Comparison of ENCODE assay signal across 35 cellular contexts in the genomic region with DNA sequence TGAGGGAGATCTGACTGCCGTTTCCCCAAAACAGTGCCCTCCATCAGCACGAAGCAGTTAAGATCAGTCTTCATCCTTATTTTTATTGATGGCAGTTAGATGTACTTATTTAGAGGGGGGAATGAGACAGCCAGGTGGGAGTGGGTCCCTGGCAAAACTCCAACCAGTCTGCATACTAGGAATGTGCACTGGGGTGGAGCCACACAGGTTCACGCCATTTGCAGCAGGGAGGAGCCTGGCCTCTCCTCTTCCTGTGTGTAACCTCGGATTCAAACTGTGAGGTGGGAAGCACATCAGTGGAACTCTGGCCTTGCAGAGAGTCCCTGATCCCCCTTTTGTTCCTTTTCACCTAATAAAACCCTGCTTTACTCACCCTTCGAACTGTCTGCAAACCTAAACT.
"Had no signal": no experiment of that assay in that cellular context is flagged by ENCODE, and none has a peak within 500 bp of the region (broad histone marks: within the 10 kb centered on the region; RNA-seq: fewer than 3 reads in every experiment).

No MANE protein-coding gene starts in this region.

- DNase-seq: activated CD4-positive, alpha-beta memory T cell treated with anti-CD3 and anti-CD28 coated beads, Interleukin-2, amount 10 ng/mL, durations not matched to agents 7 days and 5 days; activated CD4-positive, alpha-beta T cell treated with anti-CD3 and anti-CD28 coated beads for 1 hour; activated CD4-positive, alpha-beta T cell treated with anti-CD3 and anti-CD28 coated beads for 48 hours; activated CD4-positive, CD25-positive, alpha-beta regulatory T cell; activated CD8-positive, alpha-beta memory T cell treated with anti-CD3 and anti-CD28 coated beads for 24 hours; activated CD8-positive, alpha-beta memory T cell treated with anti-CD3 and anti-CD28 coated beads, Interleukin-2, amount 10 ng/mL, durations not matched to agents 7 days and 5 days; activated CD8-positive, alpha-beta memory T cell treated with anti-CD3 and anti-CD28 coated beads, Interleukin-2, amount 50 U/mL, for 48 hours; activated effector memory CD4-positive, alpha-beta T cell treated with Interleukin-2 at 50 U/mL for 16 hours; activated naive CD4-positive, alpha-beta T cell treated with anti-CD3 and anti-CD28 coated beads, Interleukin-2, amount 10 ng/mL, durations not matched to agents 7 days and 5 days; activated naive CD8-positive, alpha-beta T cell treated with anti-CD3 and anti-CD28 coated beads, Interleukin-2, amount 50 U/mL, for 24 hours; activated T-cell treated with anti-CD3 and anti-CD28 coated beads, Interleukin-2, amount 50 U/mL, for 48 hours; aorta; Karpas-422; KBM-7; NCI-H1105; NCI-H1417 treated with DMSO at 0.1 percent for 48 hours; NCI-H1930; NCI-H2081 treated with DMSO at 0.1 percent for 48 hours; NCI-H226; NCI-H446 treated with DMSO at 0.1 percent for 48 hours; NCI-H524; NCI-H69; NCI-H82; RPMI8226; SHP77 treated with DMSO at 0.1 percent for 48 hours; T-cell; T-helper 2 cell; T-helper 9 cell had no signal

- H3K9me3 Mint-ChIP-seq: activated CD4-positive, alpha-beta memory T cell treated with anti-CD3 and anti-CD28 coated beads, Interleukin-2, amount 10 ng/mL, durations not matched to agents 7 days and 5 days; activated naive CD4-positive, alpha-beta T cell treated with anti-CD3 and anti-CD28 coated beads, Interleukin-2, amount 10 ng/mL, durations not matched to agents 7 days and 5 days; activated naive CD8-positive, alpha-beta T cell treated with anti-CD3 and anti-CD28 coated beads, Interleukin-2, amount 50 U/mL, for 24 hours; T-cell had no signal

- H3K36me3 ChIP-seq: cardiac muscle cell, SJSA1 had no signal

- H3K27me3 Mint-ChIP-seq: activated CD4-positive, alpha-beta memory T cell treated with anti-CD3 and anti-CD28 coated beads, Interleukin-2, amount 10 ng/mL, durations not matched to agents 7 days and 5 days; activated CD8-positive, alpha-beta memory T cell treated with anti-CD3 and anti-CD28 coated beads, Interleukin-2, amount 10 ng/mL, durations not matched to agents 7 days and 5 days; activated naive CD4-positive, alpha-beta T cell treated with anti-CD3 and anti-CD28 coated beads, Interleukin-2, amount 10 ng/mL, durations not matched to agents 7 days and 5 days; activated naive CD8-positive, alpha-beta T cell; activated naive CD8-positive, alpha-beta T cell treated with anti-CD3 and anti-CD28 coated beads, Interleukin-2, amount 50 U/mL, for 24 hours; central memory CD8-positive, alpha-beta T cell; T-cell had no signal

- H3K9me3 ChIP-seq: SJSA1 had no signal

- H3K27me3 ChIP-seq: cardiac muscle cell, SJSA1 had no signal

- H3K4me1 ChIP-seq: SJSA1 had no signal

- H3K27ac Mint-ChIP-seq: activated CD4-positive, alpha-beta memory T cell treated with anti-CD3 and anti-CD28 coated beads, Interleukin-2, amount 10 ng/mL, durations not matched to agents 7 days and 5 days; activated CD8-positive, alpha-beta memory T cell treated with anti-CD3 and anti-CD28 coated beads, Interleukin-2, amount 10 ng/mL, durations not matched to agents 7 days and 5 days; activated naive CD4-positive, alpha-beta T cell treated with anti-CD3 and anti-CD28 coated beads, Interleukin-2, amount 10 ng/mL, durations not matched to agents 7 days and 5 days; activated naive CD8-positive, alpha-beta T cell; activated naive CD8-positive, alpha-beta T cell treated with anti-CD3 and anti-CD28 coated beads, Interleukin-2, amount 50 U/mL, for 24 hours; T-cell had no signal

- H3K4me3 Mint-ChIP-seq: activated CD4-positive, alpha-beta memory T cell treated with anti-CD3 and anti-CD28 coated beads, Interleukin-2, amount 10 ng/mL, durations not matched to agents 7 days and 5 days; activated CD8-positive, alpha-beta memory T cell treated with anti-CD3 and anti-CD28 coated beads, Interleukin-2, amount 10 ng/mL, durations not matched to agents 7 days and 5 days; activated naive CD4-positive, alpha-beta T cell treated with anti-CD3 and anti-CD28 coated beads, Interleukin-2, amount 10 ng/mL, durations not matched to agents 7 days and 5 days; activated naive CD8-positive, alpha-beta T cell; activated naive CD8-positive, alpha-beta T cell treated with anti-CD3 and anti-CD28 coated beads, Interleukin-2, amount 50 U/mL, for 24 hours; central memory CD8-positive, alpha-beta T cell; T-cell had no signal

- H3K4me3 ChIP-seq: cardiac muscle cell, SJSA1 had no signal

- ATAC-seq: activated CD8-positive, alpha-beta memory T cell treated with anti-CD3 and anti-CD28 coated beads, Interleukin-2, amount 10 ng/mL, durations not matched to agents 7 days and 5 days; activated naive CD8-positive, alpha-beta T cell treated with anti-CD3 and anti-CD28 coated beads, Interleukin-2, amount 50 U/mL, for 24 hours; Panc1; SK-N-SH treated with all-trans-retinoic acid at 6 μM for 48 hours; T-cell had no signal

- H3K36me3 Mint-ChIP-seq: activated CD8-positive, alpha-beta memory T cell treated with anti-CD3 and anti-CD28 coated beads, Interleukin-2, amount 10 ng/mL, durations not matched to agents 7 days and 5 days; activated naive CD4-positive, alpha-beta T cell treated with anti-CD3 and anti-CD28 coated beads, Interleukin-2, amount 10 ng/mL, durations not matched to agents 7 days and 5 days; activated naive CD8-positive, alpha-beta T cell; T-cell had no signal

- H3K4me1 Mint-ChIP-seq: activated CD4-positive, alpha-beta memory T cell treated with anti-CD3 and anti-CD28 coated beads, Interleukin-2, amount 10 ng/mL, durations not matched to agents 7 days and 5 days; activated CD8-positive, alpha-beta memory T cell treated with anti-CD3 and anti-CD28 coated beads, Interleukin-2, amount 10 ng/mL, durations not matched to agents 7 days and 5 days; activated naive CD4-positive, alpha-beta T cell treated with anti-CD3 and anti-CD28 coated beads, Interleukin-2, amount 10 ng/mL, durations not matched to agents 7 days and 5 days; activated naive CD8-positive, alpha-beta T cell treated with anti-CD3 and anti-CD28 coated beads, Interleukin-2, amount 50 U/mL, for 24 hours; central memory CD8-positive, alpha-beta T cell; T-cell had no signal

- H3K27ac ChIP-seq: cardiac muscle cell, SJSA1, VCaP had no signal
